ENCODE assay signal across 10 cellular contexts in genomic region chr12:11761869-11762567, GRCh38.
DNase-seq lines count a peak whose midpoint lies in the region; ATAC-seq and TF ChIP-seq lines count a peak whose summit lies in the region.
"Had no signal": no experiment of that assay in that cellular context is flagged by ENCODE, and none has a peak within 500 bp of the region (broad histone marks: within the 10 kb centered on the region; RNA-seq: fewer than 3 reads in every experiment).

No MANE protein-coding gene starts in this region.

- H3K4me3 Mint-ChIP-seq in activated T-helper 1 cell treated with anti-CD3 and anti-CD28 coated beads, Interleukin-12 subunit alpha, Interleukin-12 subunit beta, Interleukin-2, Interleukin-4 antibody, amounts not matched to agents 30 ng/mL and 10 ng/mL and 1 ng/mL, durations not matched to agents 14 hours and 24 hours and 36 hours = no peak overlapping the region

- no peaks in the 10 kb centered on the region for H3K27me3 Mint-ChIP-seq in activated T-helper 1 cell treated with anti-CD3 and anti-CD28 coated beads, Interleukin-12 subunit alpha, Interleukin-12 subunit beta, Interleukin-2, Interleukin-4 antibody, amounts not matched to agents 30 ng/mL and 10 ng/mL and 1 ng/mL, durations not matched to agents 14 hours and 24 hours and 36 hours (ENCODE audit: insufficient read depth)

- intact Hi-C loops in heart left ventricle (cut with DNase I) (loop anchor here in 2 of 10 donors (10.0 kb wide), 2 partner anchors 53 to 103 kb away; no protein-coding TSS in a partner anchor), cardiac septum (cut with DNase I) (no loop called here), aorta (cut with DNase I) (loop anchor here in 1 of 2 donors (5.0 to 10.0 kb wide), 2 partner anchors 60 to 273 kb away; no protein-coding TSS in a partner anchor)
- intact Hi-C loops in activated T-helper 1 cell treated with anti-CD3 and anti-CD28 coated beads, Interleukin-12 subunit alpha, Interleukin-12 subunit beta, Interleukin-2, Interleukin-4 antibody, amounts not matched to agents 30 ng/mL and 10 ng/mL and 1 ng/mL, durations not matched to agents 14 hours and 24 hours and 36 hours (cut with micrococcal nuclease) = no loop called here

- H3K27me3 ChIP-seq in heart left ventricle (no peaks in the 10 kb centered on the region), aorta (ENCODE audit: control insufficient read depth in 1 of 2, insufficient read depth in 2 of 2, low read length in 1 of 2) (no peaks in the 10 kb centered on the region)

- TF ChIP-seq CTCF in heart left ventricle (IDR thresholded peaks at IDR 0.05) = no peak

- peaks cover 80% of the 10 kb centered on the region for H3K4me1 Mint-ChIP-seq in activated T-helper 1 cell treated with anti-CD3 and anti-CD28 coated beads, Interleukin-12 subunit alpha, Interleukin-12 subunit beta, Interleukin-2, Interleukin-4 antibody, amounts not matched to agents 30 ng/mL and 10 ng/mL and 1 ng/mL, durations not matched to agents 14 hours and 24 hours and 36 hours (ENCODE audit: low read depth)

- H3K36me3 Mint-ChIP-seq in activated T-helper 1 cell treated with anti-CD3 and anti-CD28 coated beads, Interleukin-12 subunit alpha, Interleukin-12 subunit beta, Interleukin-2, Interleukin-4 antibody, amounts not matched to agents 30 ng/mL and 10 ng/mL and 1 ng/mL, durations not matched to agents 14 hours and 24 hours and 36 hours (ENCODE audit: low read depth) = peaks cover 43% of the 10 kb centered on the region

- WGBS in heart left ventricle, 4 donors = 70 to 78% (median 74%) methylated on average over 8 of the region's 8 CpGs
- 86 to 91% methylated on average over 8 of the region's 8 CpGs for WGBS in aorta, 2 donors

- no peak for TF ChIP-seq POLR2A in heart left ventricle (IDR thresholded peaks at IDR 0.05)

- H3K4me1 ChIP-seq in heart left ventricle (peaks cover 10 to 96% (median 72%) of the 10 kb centered on the region in 12 donors), aorta (ENCODE audit: control insufficient read depth in 1 of 2, insufficient read depth in 2 of 2, low read length in 2 of 2) (peaks cover 18 to 20% of the 10 kb centered on the region in 2 donors)

- H3K36me3 ChIP-seq in heart left ventricle (peaks cover 0 to 6% (median 0%) of the 10 kb centered on the region in 9 donors), aorta (ENCODE audit: control insufficient read depth in 1 of 2, insufficient read depth in 2 of 2, low read length in 1 of 2) (no peaks in the 10 kb centered on the region)

- H3K4me3 ChIP-seq in heart left ventricle (no peak overlapping the region), aorta (ENCODE audit: low read length in 2 of 2) (no peak overlapping the region)

- peak overlapping the region in 7 of 12 donors; percentile 8 to 90 (median 30) for H3K27ac ChIP-seq in heart left ventricle
- H3K27ac ChIP-seq in aorta (ENCODE audit: low read depth in 1 of 2, low read length in 2 of 2) = peak overlapping the region; percentile 18 to 89
- H3K27ac ChIP-seq: C4-2B had no signal

- H3K9me3 ChIP-seq in heart left ventricle = no peaks in the 10 kb centered on the region
- H3K9me3 ChIP-seq in aorta (ENCODE audit: control insufficient read depth, low read length) = no peaks in the 10 kb centered on the region

- peak overlapping the region; percentile 55 for H3K27ac Mint-ChIP-seq in activated T-helper 1 cell treated with anti-CD3 and anti-CD28 coated beads, Interleukin-12 subunit alpha, Interleukin-12 subunit beta, Interleukin-2, Interleukin-4 antibody, amounts not matched to agents 30 ng/mL and 10 ng/mL and 1 ng/mL, durations not matched to agents 14 hours and 24 hours and 36 hours

- ATAC-seq in heart left ventricle (no peak), HG02884 (IDR thresholded peaks at IDR 0.05; ENCODE audit: unreplicated experiment) (peak; percentile 40), aorta (ENCODE audit: low FRiP score) (no peak)

- no peaks in the 10 kb centered on the region for H3K9me3 Mint-ChIP-seq in activated T-helper 1 cell treated with anti-CD3 and anti-CD28 coated beads, Interleukin-12 subunit alpha, Interleukin-12 subunit beta, Interleukin-2, Interleukin-4 antibody, amounts not matched to agents 30 ng/mL and 10 ng/mL and 1 ng/mL, durations not matched to agents 14 hours and 24 hours and 36 hours

- no peak for DNase-seq in heart left ventricle
- DNase-seq in cardiac septum (ENCODE audit: low spot score) = no peak
- no peak for DNase-seq in activated T-helper 1 cell treated with anti-CD3 and anti-CD28 coated beads, Interleukin-12 subunit alpha, Interleukin-12 subunit beta, Interleukin-2, Interleukin-4 antibody, amounts not matched to agents 30 ng/mL and 10 ng/mL and 1 ng/mL, durations not matched to agents 14 hours and 24 hours and 36 hours (ENCODE audit: low spot score)
- no peak for DNase-seq in aorta
- no peak for DNase-seq in AG08395 (ENCODE audit: low spot score)
- DNase-seq in NCI-H345 (lab: John Stamatoyannopoulos, UW) = no peak
- DNase-seq in mucosa of gallbladder (ENCODE audit: low spot score) = no peak
- DNase-seq: NCI-H1092 treated with DMSO at 0.1 percent for 48 hours had no signal
